8 cellular contexts compared by ENCODE assay signal in the genomic region with DNA sequence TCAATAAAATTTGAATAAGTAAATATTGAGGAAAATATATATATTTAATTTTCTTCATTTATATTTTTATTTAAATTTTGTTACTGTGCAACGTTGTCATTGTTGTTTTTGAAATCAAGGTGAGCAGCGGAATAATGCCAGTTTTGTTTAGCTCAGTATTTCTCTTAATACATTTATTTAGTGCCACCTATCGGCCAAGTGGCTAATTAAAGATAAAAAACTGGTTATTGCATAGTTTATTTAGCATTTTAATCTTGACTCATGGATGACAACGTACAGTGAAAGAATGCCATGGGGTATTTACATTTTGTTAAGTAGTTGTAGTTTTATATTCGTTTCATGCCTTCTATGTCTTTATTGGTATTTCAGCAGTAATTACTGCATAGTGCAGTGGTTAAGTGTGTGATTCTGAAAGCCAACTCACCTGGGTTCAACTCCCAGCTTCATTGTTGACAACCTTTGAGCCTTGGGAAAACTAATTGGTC.
A peak's percentile ranks its signal among the peaks of the same experiment; 100 is the strongest.
DNase-seq lines count a peak whose midpoint lies in the region; TF ChIP-seq lines count a peak whose summit lies in the region.

No MANE protein-coding gene starts in this region.

- no peaks in the 10 kb centered on the region for H4K20me1 ChIP-seq in SK-N-SH (ENCODE audit: insufficient read depth)

- CTCF ChIA-PET in SK-N-SH (lab: Yijun Ruan, JAX), result interaction anchor here (0.6 to 6.6 kb wide), 60 partner anchors 8 to 1697 kb away, joined by 3 to 129 read pairs (median 4); a partner anchor contains a TSS

- POLR2A ChIA-PET in SK-N-SH (lab: Yijun Ruan, JAX), result no interaction called here

- H3K27ac ChIP-seq in SK-N-SH (ENCODE audit: low read depth in 2 of 2, low read length in 1 of 2), result no peak overlapping the region
- no peak overlapping the region for H3K27ac ChIP-seq in tibial nerve

- H3K9ac ChIP-seq in SK-N-SH, result no peak overlapping the region

- DNase-seq in NCI-H524 (lab: John Stamatoyannopoulos, UW) (peak; percentile 13 to 70), NCI-H524 treated with DMSO at 0.1 percent for 48 hours (lab: John Stamatoyannopoulos, UW) (no peak), LHCN-M2 (ENCODE audit: low read depth) (peak; percentile 32), SK-N-SH (peak; percentile 38), fibroblast of villous mesenchyme (ENCODE audit: low read depth) (peak; percentile 51), tibial nerve (ENCODE audit: low spot score in 2 of 2) (peak in 1 of 2 donors; percentile 56), ecto neural progenitor cell (ENCODE audit: low spot score) (no peak), NK-92 (lab: John Stamatoyannopoulos, UW; ENCODE audit: unreplicated experiment) (no peak)

- no peaks in the 10 kb centered on the region for H3K27me3 ChIP-seq in SK-N-SH (ENCODE audit: insufficient read depth)
- no peaks in the 10 kb centered on the region for H3K27me3 ChIP-seq in tibial nerve

- H3K9me2 ChIP-seq in SK-N-SH, result no peaks in the 10 kb centered on the region

- 7% methylated on average over 5 of the region's 5 CpGs for WGBS in SK-N-SH (ENCODE audit: low lambda C conversion rate)
- 3 to 4% methylated on average over 5 of the region's 5 CpGs for WGBS in tibial nerve, 2 donors

- peak; percentile 81 for TF ChIP-seq RAD21 in SK-N-SH (IDR thresholded peaks at IDR 0.05; ENCODE audit: low read length)

- no peaks in the 10 kb centered on the region for H3K9me3 ChIP-seq in SK-N-SH
- no peaks in the 10 kb centered on the region for H3K9me3 ChIP-seq in tibial nerve

- H3K4me2 ChIP-seq in SK-N-SH, result no peak overlapping the region

- peaks cover 7% of the 10 kb centered on the region for H3F3A ChIP-seq in SK-N-SH (replicated peaks; ENCODE audit: insufficient read depth)

- TF ChIP-seq CTCF in SK-N-SH (IDR thresholded peaks at IDR 0.05) (peak; percentile 68), fibroblast of villous mesenchyme (IDR thresholded peaks at IDR 0.05; ENCODE audit: insufficient read depth, low read depth, low read length) (peak; percentile 46), tibial nerve (IDR thresholded peaks at IDR 0.05) (peak; percentile 32 to 57 (median 48))

- no peak for TF ChIP-seq EP300 in SK-N-SH (IDR thresholded peaks at IDR 0.05; ENCODE audit: borderline replicate concordance in 1 of 2, low read depth in 1 of 2, low read length in 1 of 2)
- no peak for TF ChIP-seq EP300 in tibial nerve (IDR thresholded peaks at IDR 0.05)

- no peaks in the 10 kb centered on the region for H3K36me3 ChIP-seq in SK-N-SH (replicated peaks in 1 of 2; ENCODE audit: control insufficient read depth in 1 of 2, insufficient read depth in 2 of 2, low read length in 1 of 2)
- no peaks in the 10 kb centered on the region for H3K36me3 ChIP-seq in tibial nerve

- H3K4me3 ChIP-seq in SK-N-SH (ENCODE audit: low read depth in 2 of 2, low read length in 1 of 2), result no peak overlapping the region
- H3K4me3 ChIP-seq in fibroblast of villous mesenchyme (ENCODE audit: low read depth, low read length), result no peak overlapping the region
- H3K4me3 ChIP-seq in tibial nerve, result no peak overlapping the region

- no peak for TF ChIP-seq POLR2A in tibial nerve (IDR thresholded peaks at IDR 0.05)

- H3K79me2 ChIP-seq in SK-N-SH (ENCODE audit: insufficient read depth), result no peaks in the 10 kb centered on the region

- no peak overlapping the region for H2AFZ ChIP-seq in SK-N-SH (ENCODE audit: low read depth)

- H3K4me1 ChIP-seq in SK-N-SH (ENCODE audit: control insufficient read depth in 1 of 2, insufficient read depth in 2 of 2, low read depth in 1 of 2, low read length in 1 of 2) (peaks cover 0 to 3% of the 10 kb centered on the region in 2 experiments; a peak in 1 of 4 replicates), tibial nerve (no peaks in the 10 kb centered on the region)

TF ChIP-seq in SK-N-SH, 30 proteins besides CTCF, POLR2A, EP300 and RAD21:
- no peak for TF ChIP-seq ELF1 (IDR thresholded peaks at IDR 0.05)
- TF ChIP-seq SMC3 (IDR thresholded peaks at IDR 0.05; ENCODE audit: low read depth, low read length), result peak; percentile 28

Comparison
In these comparisons a context has a peak if more than half of its experiments do, and no peak if none do; other contexts are left out.
1. DNase-seq: peak in NCI-H524 (2 of 2), LHCN-M2 (single experiment), SK-N-SH (single experiment) and fibroblast of villous mesenchyme (single experiment); none in NCI-H524 treated with DMSO at 0.1 percent for 48 hours (single experiment), ecto neural progenitor cell (single experiment) and NK-92 (single experiment).
2. Peak in every context shown above with its lines, with median percentiles within 50 percentile points of each other: CTCF ChIP-seq.